8 cellular contexts compared by ENCODE assay signal in genomic region chr17:83083368-83084201, GRCh38. TPM values are rescaled to one million over a fixed set of nuclear protein-coding genes. Genes with fewer than 3 reads are reported as not detected.
DNase-seq lines count a peak whose midpoint lies in the region; ATAC-seq, FAIRE-seq and TF ChIP-seq lines count a peak whose summit lies in the region.

No MANE protein-coding gene starts in this region.

- H3K27ac ChIP-seq in left lung = peak overlapping the region; percentile 31 to 74

- H3K27me3 ChIP-seq in left lung = peaks cover 0 to 20% of the 10 kb centered on the region in 2 donors

- no peak for TF ChIP-seq CTCF in left lung (IDR thresholded peaks at IDR 0.05)
- no peak for TF ChIP-seq CTCF in D721Med (IDR thresholded peaks at IDR 0.05; ENCODE audit: insufficient read depth, missing control alignments)

- peak overlapping the region; percentile 44 to 76 (median 71) for H3K4me3 Mint-ChIP-seq in T-cell

- CTCF ChIA-PET in T-cell (lab: Charles Lee) = interaction anchor here in 1 of 2 donors (0.7 kb wide), 1 partner anchor 55 kb away, joined by 4 read pairs; no protein-coding TSS in a partner anchor

- peak; percentile 96 for DNase-seq in GM03348 (ENCODE audit: low spot score)
- DNase-seq in T-cell = peak in 33 of 34 experiments; percentile 12 to 77 (median 58)
- peak; percentile 76 for DNase-seq in brain pericyte (ENCODE audit: low read depth, low spot score)
- DNase-seq in left lung = peak in 1 of 2 donors; percentile 67
- peak; percentile 65 to 75 for DNase-seq in stimulated activated CD8-positive, alpha-beta memory T cell treated with anti-CD3 and anti-CD28 coated beads, Interleukin-7, amount 100 ng/mL, for 4 hours (ENCODE audit: low read depth in 2 of 2)
- no peak for DNase-seq in D721Med (ENCODE audit: insufficient read length, low spot score)
- DNase-seq in KG1 (lab: John Stamatoyannopoulos, UW) = no peak

- no peaks in the 10 kb centered on the region for H3K36me3 Mint-ChIP-seq in T-cell

- POLR2A ChIA-PET in T-cell (lab: Charles Lee) = interaction anchor here in 1 of 2 donors (0.6 kb wide), 1 partner anchor 116 kb away, joined by 3 read pairs; no protein-coding TSS in a partner anchor

- H3K9me3 ChIP-seq in left lung = no peaks in the 10 kb centered on the region

- no peaks in the 10 kb centered on the region for H3K27me3 Mint-ChIP-seq in T-cell

- peak overlapping the region in 1 of 2 donors; percentile 76 for H3K4me3 ChIP-seq in left lung

- H3K4me1 Mint-ChIP-seq in T-cell = peaks cover 13 to 46% (median 39%) of the 10 kb centered on the region in 3 donors

- peak overlapping the region; percentile 70 to 79 for H3K27ac Mint-ChIP-seq in T-cell

- no peaks in the 10 kb centered on the region for H3K9me3 Mint-ChIP-seq in T-cell

- FAIRE-seq in D721Med (lab: Jason Lieb, UNC) = no peak

- H3K36me3 ChIP-seq in left lung = peaks cover 0 to 46% of the 10 kb centered on the region in 2 donors

- ATAC-seq in T-cell (replicated peaks in 1 of 4) = peak; percentile 15 to 54 (median 32)
- ATAC-seq in left lung = peak; percentile 33
- ATAC-seq in GM18870 (IDR thresholded peaks at IDR 0.05; ENCODE audit: unreplicated experiment) = no peak

- peaks cover 27 to 78% of the 10 kb centered on the region in 2 donors for H3K4me1 ChIP-seq in left lung

- intact Hi-C loops in left lung (cut with DNase I) = no loop called here

RNA-seq across cellular contexts. Expression of gene METRNL, which starts 4.2 kb away (rescaled TPM):
- total RNA-seq in T-cell = 10 to 100 TPM in 3 of 5 donors, 1 to 10 TPM in 2; 7.0 to 50.8 (median 11.9) TPM
- total RNA-seq in left lung = 10 to 100 TPM; 53.0 to 61.8 TPM

Comparison
In these comparisons a context has a peak if more than half of its experiments do, and no peak if none do; other contexts are left out.
1. DNase-seq: peak in GM03348 (single experiment), T-cell (33 of 34), brain pericyte (single experiment) and stimulated activated CD8-positive, alpha-beta memory T cell treated with anti-CD3 and anti-CD28 coated beads, Interleukin-7, amount 100 ng/mL, for 4 hours (2 of 2); none in D721Med (single experiment) and KG1 (single experiment).